ENCODE assay signal across 35 cellular contexts in genomic region chr5:58276431-58276830, GRCh38.
DNase-seq lines count a peak whose midpoint lies in the region; ATAC-seq, FAIRE-seq and TF ChIP-seq lines count a peak whose summit lies in the region.
"Had no signal": no experiment of that assay in that cellular context is flagged by ENCODE, and none has a peak within 500 bp of the region (broad histone marks: within the 10 kb centered on the region; RNA-seq: fewer than 3 reads in every experiment).

No MANE protein-coding gene starts in this region.

- DNase-seq in dermis blood vessel endothelial cell (peak; percentile 41), endothelial cell of umbilical vein (ENCODE audit: low read depth, low spot score) (peak; percentile 61), mesothelial cell of epicardium (ENCODE audit: low spot score in 2 of 2, unreplicated experiment in 2 of 2) (no peak), PC-3 (no peak), left ventricle myocardium superior (no peak)
- DNase-seq: 8988T; ACHN; AML-193; BE2C; C1 segment of cervical spinal cord; Caco-2; Calu3; CD4-positive, alpha-beta memory T cell; CD4-positive, alpha-beta T cell; CD4-positive, CD25-positive, alpha-beta regulatory T cell; CD8-positive, alpha-beta memory T cell; CD8-positive, alpha-beta T cell; COR-L47; DMS 273 treated with DMSO at 0.1 percent for 48 hours; DMS153; DMS53; DMS79; DMS79 treated with DMSO at 0.1 percent for 48 hours; DND-41; EL had no signal

- H3K79me2 ChIP-seq in endothelial cell of umbilical vein (ENCODE audit: control insufficient read depth, insufficient read depth, low read length) (no peaks in the 10 kb centered on the region), PC-3 (ENCODE audit: low read length) (no peaks in the 10 kb centered on the region)

- H3K4me3 Mint-ChIP-seq in mesothelial cell of epicardium: no peak overlapping the region
- H3K4me3 Mint-ChIP-seq: B cell; CD14-positive monocyte; CD4-positive, alpha-beta memory T cell; CD4-positive, alpha-beta T cell; CD4-positive, CD25-positive, alpha-beta regulatory T cell; CD8-positive, alpha-beta memory T cell; CD8-positive, alpha-beta T cell had no signal

- H3K36me3 ChIP-seq in endothelial cell of umbilical vein (ENCODE audit: control insufficient read depth in 2 of 2, extremely low read depth in 1 of 2, insufficient read depth in 2 of 2, low read length in 2 of 2) (no peaks in the 10 kb centered on the region), PC-3 (ENCODE audit: low read depth, low read length) (no peaks in the 10 kb centered on the region)
- H3K36me3 ChIP-seq: BE2C; BLaER1; BLaER1 treated with 17β-estradiol and CSF1 and Interleukin-3, amounts not matched to agents 10 nM and 100 nM had no signal

- POLR2A ChIA-PET in endothelial cell of umbilical vein (lab: Charles Lee) (no interaction called here), PC-3 (lab: Charles Lee; ENCODE audit: unreplicated experiment) (no interaction called here)

- no peaks in the 10 kb centered on the region for H3K9me2 ChIP-seq in PC-3 (replicated peaks; ENCODE audit: low read length)

- H2AFZ ChIP-seq in endothelial cell of umbilical vein (ENCODE audit: low read depth, low read length): no peak overlapping the region
- no peak overlapping the region for H2AFZ ChIP-seq in PC-3 (ENCODE audit: low read length)

- TF ChIP-seq CTCF in endothelial cell of umbilical vein (IDR thresholded peaks at IDR 0.05; ENCODE audit: extremely low read depth in 1 of 2, insufficient read depth in 1 of 2, low read depth in 1 of 2, low read length in 2 of 2) (no peak), mesothelial cell of epicardium (IDR thresholded peaks at IDR 0.05; ENCODE audit: unreplicated experiment) (no peak), PC-3 (conservative IDR thresholded peaks at IDR 0.05; ENCODE audit: low read depth, low read length) (no peak)

- H3K4me1 ChIP-seq in endothelial cell of umbilical vein (ENCODE audit: control insufficient read depth, extremely low read depth, insufficient read depth, low read length): peaks cover 12% of the 10 kb centered on the region
- H3K4me1 ChIP-seq in PC-3 (ENCODE audit: insufficient read depth, low read length): peaks cover 8% of the 10 kb centered on the region; the same call in 1 of the 2 replicates
- H3K4me1 ChIP-seq: BE2C; BLaER1; BLaER1 treated with 17β-estradiol and CSF1 and Interleukin-3, amounts not matched to agents 10 nM and 100 nM; Caco-2 had no signal

- TF ChIP-seq POLR2A in endothelial cell of umbilical vein (IDR thresholded peaks at IDR 0.05; ENCODE audit: low read depth, low read length): no peak

- no peak overlapping the region for H3K4me2 ChIP-seq in endothelial cell of umbilical vein (ENCODE audit: insufficient read depth, low read length)
- H3K4me2 ChIP-seq in PC-3 (ENCODE audit: low read length): no peak overlapping the region
- H3K4me2 ChIP-seq: A549; BLaER1; BLaER1 treated with 17β-estradiol and CSF1 and Interleukin-3, amounts not matched to agents 10 nM and 100 nM had no signal

- ATAC-seq in HG03108 (IDR thresholded peaks at IDR 0.05; ENCODE audit: unreplicated experiment) (no peak), PC-3 (no peak), left ventricle myocardium superior (no peak)
- ATAC-seq: A549; CD8-positive, alpha-beta T cell had no signal

- H3K4me3 ChIP-seq in endothelial cell of umbilical vein (replicated peaks in 1 of 3; ENCODE audit: insufficient read depth in 1 of 3, low read depth in 1 of 3, low read length in 3 of 3): no peak overlapping the region
- H3K4me3 ChIP-seq in PC-3 (ENCODE audit: low read length): no peak overlapping the region
- H3K4me3 ChIP-seq: A549; BLaER1; BLaER1 treated with 17β-estradiol and CSF1 and Interleukin-3, amounts not matched to agents 10 nM and 100 nM had no signal

- peaks cover 15% of the 10 kb centered on the region for H3K9me3 Mint-ChIP-seq in mesothelial cell of epicardium
- H3K9me3 Mint-ChIP-seq: CD4-positive, alpha-beta memory T cell; CD4-positive, alpha-beta T cell; CD4-positive, CD25-positive, alpha-beta regulatory T cell; CD8-positive, alpha-beta memory T cell; CD8-positive, alpha-beta T cell had no signal

- no peaks in the 10 kb centered on the region for H3K9me3 ChIP-seq in endothelial cell of umbilical vein (replicated peaks; ENCODE audit: control insufficient read depth, insufficient read depth, low read length)
- H3K9me3 ChIP-seq in PC-3 (ENCODE audit: low read length): no peaks in the 10 kb centered on the region
- H3K9me3 ChIP-seq: A549; BE2C; BLaER1; BLaER1 treated with 17β-estradiol and CSF1 and Interleukin-3, amounts not matched to agents 10 nM and 100 nM; Caco-2 had no signal

- CTCF ChIA-PET in endothelial cell of umbilical vein (lab: Charles Lee): interaction anchor here (1.2 to 1.3 kb wide), 2 partner anchors 38 to 497 kb away, joined by 4 read pairs; no protein-coding TSS in a partner anchor
- CTCF ChIA-PET in PC-3 (lab: Charles Lee): no interaction called here

- no peaks in the 10 kb centered on the region for H3K9me1 ChIP-seq in endothelial cell of umbilical vein (replicated peaks; ENCODE audit: control insufficient read depth, extremely low read depth, insufficient read depth, low read length)

- dilution Hi-C loops in endothelial cell of umbilical vein (cut with MboI; ENCODE audit: extremely low pct_ligation_motif_present, low sequenced_read_pairs): no loop called here

- H3K9ac ChIP-seq in endothelial cell of umbilical vein (replicated peaks; ENCODE audit: extremely low read depth, insufficient read depth, low read length) (no peak overlapping the region), PC-3 (ENCODE audit: low read length) (no peak overlapping the region)
- H3K9ac ChIP-seq: BLaER1; BLaER1 treated with 17β-estradiol and CSF1 and Interleukin-3, amounts not matched to agents 10 nM and 100 nM had no signal

- no peaks in the 10 kb centered on the region for H3F3A ChIP-seq in PC-3 (ENCODE audit: low read length, unreplicated experiment)

- BruUV-seq in endothelial cell of umbilical vein (replicated peaks; lab: Mats Ljungman, UMichigan) (no TSS peak), PC-3 (replicated peaks; lab: Mats Ljungman, UMichigan) (no TSS peak)

- peaks cover 42% of the 10 kb centered on the region for H3K4me1 Mint-ChIP-seq in mesothelial cell of epicardium
- H3K4me1 Mint-ChIP-seq: B cell; CD4-positive, alpha-beta memory T cell; CD4-positive, CD25-positive, alpha-beta regulatory T cell; CD8-positive, alpha-beta memory T cell had no signal

- H4K20me1 ChIP-seq in endothelial cell of umbilical vein (replicated peaks; ENCODE audit: control insufficient read depth, extremely low read depth, insufficient read depth, low read length) (no peaks in the 10 kb centered on the region), PC-3 (ENCODE audit: low read length) (no peaks in the 10 kb centered on the region)
- H4K20me1 ChIP-seq: BLaER1; BLaER1 treated with 17β-estradiol and CSF1 and Interleukin-3, amounts not matched to agents 10 nM and 100 nM had no signal

- H3K27me3 ChIP-seq in endothelial cell of umbilical vein (ENCODE audit: control insufficient read depth in 2 of 2, insufficient read depth in 2 of 2, low read length in 2 of 2) (no peaks in the 10 kb centered on the region), PC-3 (ENCODE audit: low read length) (no peaks in the 10 kb centered on the region)
- H3K27me3 ChIP-seq: BE2C; BLaER1; BLaER1 treated with 17β-estradiol and CSF1 and Interleukin-3, amounts not matched to agents 10 nM and 100 nM had no signal

- H3K36me3 Mint-ChIP-seq in mesothelial cell of epicardium: peaks cover 8% of the 10 kb centered on the region
- H3K36me3 Mint-ChIP-seq: CD14-positive monocyte; CD4-positive, alpha-beta memory T cell; CD4-positive, CD25-positive, alpha-beta regulatory T cell; CD8-positive, alpha-beta memory T cell; CD8-positive, alpha-beta T cell had no signal

- peak overlapping the region; percentile 30 for H3K27ac Mint-ChIP-seq in mesothelial cell of epicardium
- H3K27ac Mint-ChIP-seq: B cell; CD14-positive monocyte; CD4-positive, alpha-beta memory T cell; CD4-positive, alpha-beta T cell; CD4-positive, CD25-positive, alpha-beta regulatory T cell; CD8-positive, alpha-beta memory T cell; CD8-positive, alpha-beta T cell had no signal

- no peak for FAIRE-seq in endothelial cell of umbilical vein (lab: Jason Lieb, UNC)
- FAIRE-seq: A204.1, D721Med had no signal

- no peaks in the 10 kb centered on the region for H3K27me3 Mint-ChIP-seq in mesothelial cell of epicardium (ENCODE audit: low read depth)

- intact Hi-C loops in endothelial cell of umbilical vein (cut with micrococcal nuclease) (no loop called here), PC-3 (cut with micrococcal nuclease) (no loop called here), left ventricle myocardium superior (cut with micrococcal nuclease) (no loop called here)

- H3K27ac ChIP-seq in endothelial cell of umbilical vein (ENCODE audit: insufficient read depth, low read depth, low read length) (no peak overlapping the region), PC-3 (ENCODE audit: low read length) (no peak overlapping the region)
- H3K27ac ChIP-seq: 22Rv1; A549; BLaER1; BLaER1 treated with 17β-estradiol and CSF1 and Interleukin-3, amounts not matched to agents 10 nM and 100 nM; C4-2B had no signal

TF ChIP-seq in endothelial cell of umbilical vein, 7 proteins besides CTCF, POLR2A, EP300 and RAD21:
- TF ChIP-seq POLR2AphosphoS5 (IDR thresholded peaks at IDR 0.05; ENCODE audit: insufficient read depth, low read depth, low read length) (no peak), FOS (IDR thresholded peaks at IDR 0.05; ENCODE audit: borderline replicate concordance, insufficient read depth, low read length) (no peak), EZH2 (IDR thresholded peaks at IDR 0.05; ENCODE audit: borderline replicate concordance, low read depth, low read length, severe bottlenecking) (no peak), JUN (IDR thresholded peaks at IDR 0.05; ENCODE audit: borderline replicate concordance, insufficient read depth, insufficient read length, low read depth) (no peak), MYC (IDR thresholded peaks at IDR 0.05; ENCODE audit: low read depth, low read length) (no peak), GATA2 (IDR thresholded peaks at IDR 0.05; ENCODE audit: insufficient read depth, insufficient read length, low read depth, low read length) (no peak)
- TF ChIP-seq, protein P1, sequence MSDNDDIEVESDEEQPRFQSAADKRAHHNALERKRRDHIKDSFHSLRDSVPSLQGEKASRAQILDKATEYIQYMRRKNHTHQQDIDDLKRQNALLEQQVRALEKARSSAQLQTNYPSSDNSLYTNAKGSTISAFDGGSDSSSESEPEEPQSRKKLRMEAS (IDR thresholded peaks at IDR 0.05; ENCODE audit: insufficient read depth, insufficient read length): no peak

Comparison
In these comparisons a context has a peak if more than half of its experiments do, and no peak if none do; other contexts are left out.
1. DNase-seq: peak in dermis blood vessel endothelial cell (single experiment) and endothelial cell of umbilical vein (single experiment); none in mesothelial cell of epicardium (0 of 2), PC-3 (single experiment) and left ventricle myocardium superior (single experiment).